Comparison of ENCODE assay signal across 8 cellular contexts in the genomic region with DNA sequence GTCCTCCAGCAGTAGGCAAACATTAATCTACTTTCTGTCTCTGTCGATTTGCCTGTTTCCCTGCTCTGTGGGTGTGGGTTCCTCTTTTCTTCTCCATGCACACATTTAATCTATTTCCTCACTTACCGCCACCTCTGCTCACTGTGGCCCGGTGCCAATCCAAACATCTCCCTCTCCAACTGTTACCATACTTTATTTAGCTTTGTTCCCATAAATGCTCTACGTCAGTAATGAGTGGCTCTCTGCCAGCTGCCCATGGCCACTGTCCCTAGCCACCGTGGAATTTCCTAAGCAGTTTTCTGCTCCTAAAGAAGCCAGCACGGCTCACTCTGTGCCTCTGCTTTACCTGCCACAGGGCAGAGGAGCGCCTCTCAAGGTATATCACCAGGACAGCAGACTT. TPM values are rescaled to one million over a fixed set of nuclear protein-coding genes. Genes with fewer than 3 reads are reported as not detected.
DNase-seq lines count a peak whose midpoint lies in the region; ATAC-seq, FAIRE-seq and TF ChIP-seq lines count a peak whose summit lies in the region.

No MANE protein-coding gene starts in this region.

- CTCF ChIA-PET in Calu3 (lab: Charles Lee) = interaction anchor here (0.6 to 1.4 kb wide), 6 partner anchors 40 to 703 kb away, joined by 3 to 6 read pairs (median 3); no protein-coding TSS in a partner anchor
- CTCF ChIA-PET in K562 (lab: Yijun Ruan, JAX; ENCODE audit: low intra/inter-chr PET ratio) = no interaction called here

- H3K4me1 ChIP-seq in K562 (replicated peaks in 1 of 2; ENCODE audit: control insufficient read depth in 2 of 2, insufficient read depth in 2 of 2, low read length in 2 of 2) = peaks cover 5 to 8% of the 10 kb centered on the region in 2 experiments; a peak in 2 of 5 replicates

- H3K9ac ChIP-seq in K562 (ENCODE audit: insufficient read depth in 1 of 2, low read depth in 2 of 2, low read length in 2 of 2) = peak overlapping the region in 1 of 2 experiments; percentile 47; a peak in 1 of 4 replicates

- intact Hi-C loops in Calu3 (cut with micrococcal nuclease; ENCODE audit: unreplicated experiment) = no loop called here
- intact Hi-C loops in K562 (cut with micrococcal nuclease) = no loop called here
- intact Hi-C loops in lower leg skin (cut with DNase I; ENCODE audit: low total_unique reads) = no loop called here

- DNase-seq in Calu3 (peak; percentile 92), NCI-H2227 (lab: John Stamatoyannopoulos, UW; ENCODE audit: unreplicated experiment) (peak; percentile 66), K562 (ENCODE audit: extremely low read depth in 1 of 4, low spot score in 3 of 4) (no peak), lower leg skin (ENCODE audit: low spot score in 2 of 2) (peak; percentile 65 to 95), pons (ENCODE audit: low spot score) (no peak), ecto neural progenitor cell (ENCODE audit: low spot score) (no peak)

- H3K4me3 Mint-ChIP-seq in Calu3 (ENCODE audit: low read depth, unreplicated experiment) = peak overlapping the region; percentile 45

- H2AFZ ChIP-seq in K562 (ENCODE audit: low read depth, low read length) = peak overlapping the region; percentile 73

- in situ Hi-C loops in K562 (cut with MboI) = no loop called here

- H3K79me2 ChIP-seq in K562 (ENCODE audit: control insufficient read depth, insufficient read depth, low read length) = no peaks in the 10 kb centered on the region

- H3K27me3 Mint-ChIP-seq in Calu3 (ENCODE audit: unreplicated experiment) = no peaks in the 10 kb centered on the region

- ATAC-seq in HG02885 (IDR thresholded peaks at IDR 0.05; ENCODE audit: poor library complexity, unreplicated experiment) (peak; percentile 46), K562 (peak; percentile 66), GM19351 (IDR thresholded peaks at IDR 0.05; ENCODE audit: unreplicated experiment) (no peak)

- POLR2A ChIA-PET in K562 (lab: Yijun Ruan, JAX) = interaction anchor here (0.7 kb wide), 1 partner anchor 119 kb away, joined by 3 read pairs; a partner anchor contains a TSS

- H3K27ac Mint-ChIP-seq in Calu3 (ENCODE audit: unreplicated experiment) = peak overlapping the region; percentile 63

- no peaks in the 10 kb centered on the region for H3K9me3 Mint-ChIP-seq in Calu3 (ENCODE audit: low read depth, unreplicated experiment)

- 10% methylated on average over 7 of the region's 7 CpGs for WGBS in K562 (ENCODE audit: insufficient coverage, low coverage, missing lambda C conversion rate)
- WGBS in lower leg skin, 2 donors = 13 to 22% methylated on average over 7 of the region's 7 CpGs

- no peak for TF ChIP-seq POLR2A in K562 (conservative IDR thresholded peaks at IDR 0.05)
- TF ChIP-seq POLR2A in lower leg skin (IDR thresholded peaks at IDR 0.05) = no peak

- no peaks in the 10 kb centered on the region for H3K9me1 ChIP-seq in K562 (ENCODE audit: control insufficient read depth, insufficient read depth, low read length)

- peak overlapping the region; percentile 40 for H3K4me2 ChIP-seq in K562 (ENCODE audit: insufficient read depth, low read length)

- TF ChIP-seq CTCF in Calu3 (IDR thresholded peaks at IDR 0.05; ENCODE audit: unreplicated experiment) (no peak), K562 (IDR thresholded peaks at IDR 0.05 in 2 of 3, conservative IDR thresholded peaks at IDR 0.05 in 1 of 3; ENCODE audit: insufficient read depth in 2 of 3, low read depth in 1 of 3, low read length in 3 of 3) (peak in 1 of 3 experiments; percentile 4; a peak in 1 of 6 replicates), lower leg skin (IDR thresholded peaks at IDR 0.05) (no peak)

- no peak overlapping the region for H3K4me3 ChIP-seq in K562
- no peak overlapping the region for H3K4me3 ChIP-seq in lower leg skin (ENCODE audit: low read depth, poor library complexity, severe bottlenecking)

- H3K36me3 Mint-ChIP-seq in Calu3 (ENCODE audit: insufficient read depth, unreplicated experiment) = peaks cover 6% of the 10 kb centered on the region

- H3K4me1 Mint-ChIP-seq in Calu3 (ENCODE audit: low read depth, unreplicated experiment) = peaks cover 20% of the 10 kb centered on the region

- no peaks in the 10 kb centered on the region for H3K9me3 ChIP-seq in K562 (replicated peaks; ENCODE audit: control insufficient read depth, insufficient read depth, low read depth, low read length)

- H3K36me3 ChIP-seq in K562 (ENCODE audit: control insufficient read depth, insufficient read depth, low read length) = no peaks in the 10 kb centered on the region

- H3K27ac ChIP-seq in K562 (ENCODE audit: extremely low read depth, low read depth, low read length) = no peak overlapping the region

- BruUV-seq in Calu3 (replicated peaks; lab: Mats Ljungman, UMichigan) = no TSS peak
- BruUV-seq in K562 (replicated peaks; lab: Mats Ljungman, UMichigan) = no TSS peak

- TF ChIP-seq RAD21 in K562 (CRISPR knock-in tag; conservative IDR thresholded peaks at IDR 0.05 in 1 of 2, IDR thresholded peaks at IDR 0.05 in 1 of 2) = no peak

- TF ChIP-seq EP300 in K562 (IDR thresholded peaks at IDR 0.05; ENCODE audit: low read length) = no peak

- H3K27me3 ChIP-seq in K562 (ENCODE audit: control insufficient read depth in 2 of 2, insufficient read depth in 2 of 2, low read length in 2 of 2) = no peaks in the 10 kb centered on the region; a peak in 1 of 5 replicates

- H4K20me1 ChIP-seq in K562 (replicated peaks; ENCODE audit: control insufficient read depth, insufficient read depth, low read length) = no peaks in the 10 kb centered on the region

- peak; percentile 29 for FAIRE-seq in K562 (lab: Jason Lieb, UNC)

TF ChIP-seq in K562, 482 proteins besides CTCF, POLR2A, EP300 and RAD21:
- TF ChIP-seq SPI1 (IDR thresholded peaks at IDR 0.05; ENCODE audit: borderline replicate concordance, low read depth, low read length) = peak; percentile 97
- TF ChIP-seq SOX6 (IDR thresholded peaks at IDR 0.05) = peak; percentile 23; the same call in 1 of the 2 replicates
- peak; percentile 10; the same call in 1 of the 2 replicates for TF ChIP-seq BHLHE40 (IDR thresholded peaks at IDR 0.05; ENCODE audit: low read length)
- 0 out of 4 replicates have a peak, but pooled peaks of 1 of the 2 experiments have one; percentile 43 for TF ChIP-seq FOXA3 (CRISPR knock-in tag; conservative IDR thresholded peaks at IDR 0.05 in 1 of 2, IDR thresholded peaks at IDR 0.05 in 1 of 2)
- TF ChIP-seq ETV1 (tag; conservative IDR thresholded peaks at IDR 0.05; ENCODE audit: low read depth) = no peak
- TF ChIP-seq CBFA2T3 (IDR thresholded peaks at IDR 0.05) = 0 out of 2 replicates have a peak, but pooled peaks have one; percentile 8
- TF ChIP-seq SMARCE1 (IDR thresholded peaks at IDR 0.05) = peak; percentile 71; the same call in 1 of the 2 replicates
- TF ChIP-seq JUND (IDR thresholded peaks at IDR 0.05; ENCODE audit: borderline replicate concordance, low read depth, low read length) = 0 out of 2 replicates have a peak, but pooled peaks have one; percentile 17
- no peak for TF ChIP-seq JUND (tag; IDR thresholded peaks at IDR 0.05; ENCODE audit: borderline replicate concordance, low read depth, low read length)
- TF ChIP-seq, protein P1, sequence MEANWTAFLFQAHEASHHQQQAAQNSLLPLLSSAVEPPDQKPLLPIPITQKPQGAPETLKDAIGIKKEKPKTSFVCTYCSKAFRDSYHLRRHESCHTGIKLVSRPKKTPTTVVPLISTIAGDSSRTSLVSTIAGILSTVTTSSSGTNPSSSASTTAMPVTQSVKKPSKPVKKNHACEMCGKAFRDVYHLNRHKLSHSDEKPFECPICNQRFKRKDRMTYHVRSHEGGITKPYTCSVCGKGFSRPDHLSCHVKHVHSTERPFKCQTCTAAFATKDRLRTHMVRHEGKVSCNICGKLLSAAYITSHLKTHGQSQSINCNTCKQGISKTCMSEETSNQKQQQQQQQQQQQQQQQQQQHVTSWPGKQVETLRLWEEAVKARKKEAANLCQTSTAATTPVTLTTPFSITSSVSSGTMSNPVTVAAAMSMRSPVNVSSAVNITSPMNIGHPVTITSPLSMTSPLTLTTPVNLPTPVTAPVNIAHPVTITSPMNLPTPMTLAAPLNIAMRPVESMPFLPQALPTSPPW (CRISPR knock-in tag; IDR thresholded peaks at IDR 0.05) = 0 out of 2 replicates have a peak, but pooled peaks have one; percentile 10
- TF ChIP-seq RNF2 (IDR thresholded peaks at IDR 0.05) = peak; percentile 15; the same call in 1 of the 2 replicates
- peak; percentile 87 for TF ChIP-seq NFIC (IDR thresholded peaks at IDR 0.05)
- TF ChIP-seq ZBTB1 (CRISPR knock-in tag; IDR thresholded peaks at IDR 0.05; ENCODE audit: borderline replicate concordance, low read depth) = no peak
- peak; percentile 30 for TF ChIP-seq MEIS2 (IDR thresholded peaks at IDR 0.05; ENCODE audit: partially characterized antibody)
- TF ChIP-seq BMI1 (IDR thresholded peaks at IDR 0.05; ENCODE audit: low read length) = no peak
- no peak for TF ChIP-seq SUPT5H (IDR thresholded peaks at IDR 0.05)

RNA-seq across cellular contexts. Expression of a gene that starts 19.5 kb away (rescaled TPM):
- total RNA-seq in Calu3 (2022) (115 and 123 TPM in 2 replicates), K562 (2014; rRNA removed) (54.4 and 56.9 TPM in 2 replicates), K562 (2014; rRNA removed; fragmentation: Illumina TruSeq; extraction: Trizol) (60.8 and 68.2 TPM in 2 replicates), K562 (2015; rRNA removed; fragmentation: Illumina TruSeq; extraction: Trizol) (55.3 and 60.2 TPM in 2 replicates), K562 (2021) (84.9 and 94.6 TPM in 2 replicates), lower leg skin (100 to 1,000 TPM in 1 of 4 donors, 10 to 100 TPM in 3; 57.9 to 121 (median 66.2) TPM)
- total RNA-seq in K562 (2011; cell fraction: chromatin; rRNA removed; ENCODE audit: low replicate concordance) = 32.6 and 51.8 TPM in 2 replicates
- total RNA-seq in K562 (2011; cell fraction: nucleolus; rRNA removed) = 35.0 and 40.7 TPM in 2 replicates
- 39.6 and 50.8 TPM in 2 replicates for total RNA-seq in K562 (2011; cell fraction: nucleoplasm; rRNA removed)
- polyA plus RNA-seq in K562 (2011; rRNA removed) (49.2 and 55.1 TPM in 2 replicates), K562 (2014; fragmentation: Illumina TruSeq; extraction: Trizol) (66.4 and 73.3 TPM in 2 replicates), K562 (2014; fragmentation: Nextera tagmentation; extraction: Ambion mirVana) (10 to 100 TPM; 18.8 to 21.5 TPM), K562 (2014; rRNA removed) (43.9 and 48.7 TPM in 2 replicates)
- polyA plus RNA-seq in K562 (2011; cell fraction: cytosol; rRNA removed) = 27.6 and 37.7 TPM in 2 replicates
- 18.4 and 26.1 TPM in 2 replicates for polyA plus RNA-seq in K562 (2011; cell fraction: nucleus; rRNA removed)
- polyA plus RNA-seq in K562 (2012) = 48.8 and 61.6 TPM in 2 replicates
- polyA minus RNA-seq in K562 (2011; rRNA and poly(A)+ RNA removed) = 76.6 and 82.5 TPM in 2 replicates
- polyA minus RNA-seq in K562 (2011; cell fraction: cytosol; rRNA and poly(A)+ RNA removed) = 33.6 and 42.7 TPM in 2 replicates
- polyA minus RNA-seq in K562 (2011; cell fraction: nucleus; rRNA and poly(A)+ RNA removed) = 27.1 and 40.3 TPM in 2 replicates

Comparison
In these comparisons a context has a peak if more than half of its experiments do, and no peak if none do; other contexts are left out.
1. DNase-seq: peak in Calu3 (single experiment), NCI-H2227 (single experiment) and lower leg skin (2 of 2); none in K562 (0 of 4), pons (single experiment) and ecto neural progenitor cell (single experiment).